Comparison of ENCODE assay signal across 1 cellular context in the genomic region with DNA sequence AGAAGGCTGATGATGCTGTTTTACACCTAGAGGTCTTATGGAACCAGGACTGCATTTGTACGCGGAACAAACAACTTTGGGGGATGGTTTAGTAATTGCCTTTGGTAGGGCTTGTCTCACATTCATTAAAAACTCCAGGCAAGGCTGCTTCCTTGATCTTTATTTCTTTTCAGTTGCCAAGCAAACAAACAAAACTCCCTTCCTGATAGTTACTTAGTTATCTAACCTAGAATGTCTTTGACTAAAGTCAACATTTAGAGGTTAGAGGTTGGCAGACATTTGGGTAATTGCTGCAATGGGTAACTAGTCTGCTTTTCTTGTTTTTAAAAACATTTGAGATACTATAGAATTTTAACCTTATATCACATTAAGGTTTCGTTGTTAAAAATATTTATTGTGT.
TF ChIP-seq lines count a peak whose summit lies in the region.

No MANE protein-coding gene starts in this region.

TF ChIP-seq in HepG2, 621 proteins besides CTCF, POLR2A, EP300 and RAD21 (continued from another document):
- TF ChIP-seq REL (CRISPR knock-in tag; conservative IDR thresholded peaks at IDR 0.05) = no peak
